1 cellular context compared by ENCODE assay signal in genomic region chr17:50057521-50057991, GRCh38.
TF ChIP-seq lines count a peak whose summit lies in the region.

No MANE protein-coding gene starts in this region.

TF ChIP-seq in GM12878, 131 proteins besides CTCF, POLR2A, EP300 and RAD21:
- TF ChIP-seq CBX3 (IDR thresholded peaks at IDR 0.05; ENCODE audit: borderline replicate concordance, low read depth) (no peak), ETV6 (conservative IDR thresholded peaks at IDR 0.05 in 1 of 2, IDR thresholded peaks at IDR 0.05 in 1 of 2; ENCODE audit: borderline replicate concordance in 1 of 2, low read depth in 1 of 2) (no peak), BHLHE40 (IDR thresholded peaks at IDR 0.05; ENCODE audit: borderline replicate concordance in 1 of 2, low read depth in 2 of 2, low read length in 1 of 2) (no peak)
TF ChIP-seq in GM12878: peak in this region for 0.
